In genomic region chr11:45809456-45810395, GRCh38 we compare ENCODE assay signal across 1 cellular context.
A peak's percentile ranks its signal among the peaks of the same experiment; 100 is the strongest.
TF ChIP-seq lines count a peak whose summit lies in the region.

No MANE protein-coding gene starts in this region.

TF ChIP-seq in K562, 482 proteins besides CTCF, POLR2A, EP300 and RAD21:
- TF ChIP-seq ZNF740 (CRISPR knock-in tag; IDR thresholded peaks at IDR 0.05) (0 out of 2 replicates have a peak, but pooled peaks have one; percentile 25), ZNF740 (tag; IDR thresholded peaks at IDR 0.05) (no peak), GABPA (tag; conservative IDR thresholded peaks at IDR 0.05; ENCODE audit: low read depth) (peak; percentile 54), ZFP36 (IDR thresholded peaks at IDR 0.05; ENCODE audit: low read depth, low read length, partially characterized antibody) (peak; percentile 65), TOE1 (IDR thresholded peaks at IDR 0.05; ENCODE audit: borderline replicate concordance) (no peak), TOE1 (CRISPR knock-in tag; IDR thresholded peaks at IDR 0.05; ENCODE audit: borderline replicate concordance, low read depth) (no peak), E2F6 (IDR thresholded peaks at IDR 0.05; ENCODE audit: borderline replicate concordance in 1 of 2, extremely low read depth in 1 of 2, insufficient read depth in 1 of 2, insufficient read length in 1 of 2, low read depth in 1 of 2, low read length in 1 of 2, poor library complexity in 1 of 2, severe bottlenecking in 1 of 2) (no peak), RBM25 (IDR thresholded peaks at IDR 0.05; ENCODE audit: low read depth, low read length, severe bottlenecking) (peak; percentile 68), CREM (IDR thresholded peaks at IDR 0.05; ENCODE audit: low read depth) (peak; percentile 74), GABPB1 (CRISPR knock-in tag; IDR thresholded peaks at IDR 0.05) (peak; percentile 63), ATF1 (CRISPR knock-in tag; IDR thresholded peaks at IDR 0.05) (no peak), ATF1 (tag; IDR thresholded peaks at IDR 0.05) (peak; percentile 51; the same call in 1 of the 2 replicates), HOXB6 (CRISPR knock-in tag; IDR thresholded peaks at IDR 0.05; ENCODE audit: borderline replicate concordance) (no peak), RCOR1 (IDR thresholded peaks at IDR 0.05; ENCODE audit: borderline replicate concordance in 1 of 2, low read depth in 2 of 2, low read length in 2 of 2) (no peak), RFX1 (IDR thresholded peaks at IDR 0.05) (no peak), ATF3 (IDR thresholded peaks at IDR 0.05) (peak; percentile 81), ATF3 (CRISPR knock-in tag; conservative IDR thresholded peaks at IDR 0.05) (no peak), ATF7 (IDR thresholded peaks at IDR 0.05) (peak; percentile 68; the same call in 1 of the 2 replicates), NCOA1 (IDR thresholded peaks at IDR 0.05; ENCODE audit: low read depth) (0 out of 2 replicates have a peak, but pooled peaks have one; percentile 35), RBBP5 (IDR thresholded peaks at IDR 0.05; ENCODE audit: borderline replicate concordance, insufficient read depth, low read length, poor library complexity, severe bottlenecking) (no peak), CREB1 (IDR thresholded peaks at IDR 0.05) (peak; percentile 65; the same call in 1 of the 2 replicates), CREB1 (CRISPR knock-in tag; IDR thresholded peaks at IDR 0.05) (peak; percentile 66; the same call in 1 of the 2 replicates), CHD4 (IDR thresholded peaks at IDR 0.05; ENCODE audit: insufficient read depth, insufficient replicate concordance, low read depth, low read length, poor library complexity, severe bottlenecking) (no peak), BCOR (IDR thresholded peaks at IDR 0.05) (peak; percentile 52; the same call in 1 of the 2 replicates), JUND (IDR thresholded peaks at IDR 0.05; ENCODE audit: borderline replicate concordance, low read depth, low read length) (0 out of 2 replicates have a peak, but pooled peaks have one; percentile 13), JUND (tag; IDR thresholded peaks at IDR 0.05; ENCODE audit: borderline replicate concordance, low read depth, low read length) (no peak), ZFP1 (CRISPR knock-in tag; IDR thresholded peaks at IDR 0.05) (no peak), PRMT5 (CRISPR knock-in tag; IDR thresholded peaks at IDR 0.05) (no peak)
- TF ChIP-seq, protein P1, sequence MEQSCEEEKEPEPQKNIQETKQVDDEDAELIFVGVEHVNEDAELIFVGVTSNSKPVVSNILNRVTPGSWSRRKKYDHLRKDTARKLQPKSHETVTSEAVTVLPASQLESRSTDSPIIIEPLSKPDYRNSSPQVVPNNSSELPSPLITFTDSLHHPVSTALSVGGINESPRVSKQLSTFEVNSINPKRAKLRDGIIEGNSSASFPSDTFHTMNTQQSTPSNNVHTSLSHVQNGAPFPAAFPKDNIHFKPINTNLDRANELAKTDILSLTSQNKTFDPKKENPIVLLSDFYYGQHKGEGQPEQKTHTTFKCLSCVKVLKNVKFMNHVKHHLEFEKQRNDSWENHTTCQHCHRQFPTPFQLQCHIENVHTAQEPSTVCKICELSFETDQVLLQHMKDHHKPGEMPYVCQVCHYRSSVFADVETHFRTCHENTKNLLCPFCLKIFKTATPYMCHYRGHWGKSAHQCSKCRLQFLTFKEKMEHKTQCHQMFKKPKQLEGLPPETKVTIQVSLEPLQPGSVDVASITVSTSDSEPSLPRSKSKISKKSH (CRISPR knock-in tag; IDR thresholded peaks at IDR 0.05), result no peak
- TF ChIP-seq, protein P2, sequence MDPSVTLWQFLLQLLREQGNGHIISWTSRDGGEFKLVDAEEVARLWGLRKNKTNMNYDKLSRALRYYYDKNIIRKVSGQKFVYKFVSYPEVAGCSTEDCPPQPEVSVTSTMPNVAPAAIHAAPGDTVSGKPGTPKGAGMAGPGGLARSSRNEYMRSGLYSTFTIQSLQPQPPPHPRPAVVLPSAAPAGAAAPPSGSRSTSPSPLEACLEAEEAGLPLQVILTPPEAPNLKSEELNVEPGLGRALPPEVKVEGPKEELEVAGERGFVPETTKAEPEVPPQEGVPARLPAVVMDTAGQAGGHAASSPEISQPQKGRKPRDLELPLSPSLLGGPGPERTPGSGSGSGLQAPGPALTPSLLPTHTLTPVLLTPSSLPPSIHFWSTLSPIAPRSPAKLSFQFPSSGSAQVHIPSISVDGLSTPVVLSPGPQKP (CRISPR knock-in tag; IDR thresholded peaks at IDR 0.05), result no peak
